21 cellular contexts compared by ENCODE assay signal in the genomic region with DNA sequence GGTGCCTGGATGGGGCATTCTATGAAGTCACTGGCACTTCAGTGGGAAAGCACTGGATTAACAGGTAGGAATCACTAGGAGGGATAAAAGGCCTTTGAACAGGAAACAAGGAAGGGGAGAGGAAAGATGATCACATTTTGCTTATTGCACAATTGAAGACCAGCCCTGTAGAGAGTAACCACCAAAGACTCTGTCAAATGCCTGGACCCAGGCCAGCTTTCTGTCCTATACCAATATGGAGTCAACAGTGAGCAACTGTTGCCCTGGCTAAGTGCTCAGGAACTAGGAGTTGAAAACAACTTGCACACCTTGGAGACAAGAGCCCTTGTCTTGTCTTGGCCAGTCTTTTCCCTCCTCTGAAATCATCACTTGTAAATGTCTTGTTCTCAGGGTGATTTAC. TPM values are rescaled to one million over a fixed set of nuclear protein-coding genes. Genes with fewer than 3 reads are reported as not detected.
"Had no signal": no experiment of that assay in that cellular context is flagged by ENCODE, and none has a peak within 500 bp of the region (broad histone marks: within the 10 kb centered on the region; RNA-seq: fewer than 3 reads in every experiment).

No MANE protein-coding gene starts in this region.

- DNase-seq: activated CD4-positive, alpha-beta T cell treated with anti-CD3 and anti-CD28 coated beads, Interleukin-2, amount 50 U/mL, for 1 hour; activated naive CD4-positive, alpha-beta T cell treated with Interleukin-2 at 50 U/mL for 16 hours; activated naive CD8-positive, alpha-beta T cell treated with anti-CD3 and anti-CD28 coated beads, Interleukin-2, amount 50 U/mL, for 24 hours; activated T-cell treated with anti-CD3 and anti-CD28 coated beads for 4 hours; dorsolateral prefrontal cortex; hypothalamus; mesenchymal stem cell; small intestine; stimulated activated CD4-positive, alpha-beta T cell treated with anti-CD3 and anti-CD28 coated beads, Interleukin-4, amount 100 ng/mL, for 4 hours; stimulated activated CD8-positive, alpha-beta memory T cell treated with anti-CD3 and anti-CD28 coated beads, Interleukin-4, amount 100 ng/mL, for 48 hours; stimulated activated naive CD8-positive, alpha-beta T cell treated with anti-CD3 and anti-CD28 coated beads, Interleukin-15, Interleukin-2, amounts not matched to agents 100 U/mL and 50 U/mL, for 24 hours; transverse colon had no signal

- H3K27me3 ChIP-seq: ascending aorta, esophagus muscularis mucosa, right atrium auricular region, transverse colon had no signal

- H3K4me1 ChIP-seq: ascending aorta, right atrium auricular region, transverse colon had no signal

- H3K36me3 ChIP-seq: ascending aorta, esophagus muscularis mucosa, right atrium auricular region, transverse colon had no signal

- H3K9me3 ChIP-seq: ascending aorta, esophagus muscularis mucosa, right atrium auricular region, transverse colon had no signal

- ATAC-seq: activated CD4-positive, CD25-positive, alpha-beta regulatory T cell treated with anti-CD3 and anti-CD28 coated beads, Interleukin-2, amount 50 U/mL, for 24 hours; activated naive CD8-positive, alpha-beta T cell treated with anti-CD3 and anti-CD28 coated beads, Interleukin-2, amount 50 U/mL, for 24 hours; activated T-helper 17 cell treated with anti-CD3 and anti-CD28 coated beads, Interleukin-2, amount 50 U/mL, for 72 hours; natural killer cell treated with Interleukin-12 subunit alpha and Interleukin-12 subunit beta and Interleukin-15 and Interleukin-18, amount 100 ng/mL, for 72 hours; stimulated activated naive CD8-positive, alpha-beta T cell treated with anti-CD3 and anti-CD28 coated beads, Interleukin-15, Interleukin-2, amounts not matched to agents 100 U/mL and 50 U/mL, for 24 hours had no signal

- FAIRE-seq: endometrium, small intestine had no signal

- H3K27ac ChIP-seq: ascending aorta, dorsolateral prefrontal cortex, esophagus muscularis mucosa, right atrium auricular region, transverse colon had no signal

- H3K4me3 ChIP-seq: ascending aorta, dorsolateral prefrontal cortex, esophagus muscularis mucosa, right atrium auricular region, transverse colon had no signal

RNA-seq across cellular contexts. Expression of a gene that starts 14.1 kb away (rescaled TPM):
- total RNA-seq: activated T-helper 17 cell treated with anti-CD3 and anti-CD28 coated beads, Interleukin-2, amount 50 U/mL, for 72 hours; ascending aorta; kidney epithelial cell; liver had no signal
